Comparison of ENCODE assay signal across 12 cellular contexts in the genomic region with DNA sequence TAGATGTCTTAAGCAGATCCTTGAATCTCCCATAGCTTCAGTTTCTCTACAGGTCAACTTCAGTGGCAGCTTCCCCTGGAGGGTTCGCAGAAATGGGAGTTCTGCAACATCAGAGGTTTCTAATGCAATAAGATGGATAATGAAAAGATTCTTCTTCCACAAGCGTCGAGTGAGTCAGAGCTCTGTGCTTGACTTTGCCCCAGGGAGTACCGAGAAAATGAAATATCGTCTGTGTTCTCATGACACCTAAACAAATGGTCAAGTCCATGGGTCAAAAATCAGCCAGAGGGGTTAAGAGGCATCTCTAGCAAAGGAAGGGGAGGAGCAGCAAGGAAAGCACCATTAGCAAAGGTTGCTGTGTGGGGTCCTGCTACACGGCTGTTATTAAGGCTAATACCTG. TPM values are rescaled to one million over a fixed set of nuclear protein-coding genes. Genes with fewer than 3 reads are reported as not detected.
DNase-seq lines count a peak whose midpoint lies in the region; ATAC-seq, FAIRE-seq and TF ChIP-seq lines count a peak whose summit lies in the region.
"Had no signal": no experiment of that assay in that cellular context is flagged by ENCODE, and none has a peak within 500 bp of the region (broad histone marks: within the 10 kb centered on the region; RNA-seq: fewer than 3 reads in every experiment).

No MANE protein-coding gene starts in this region.

- H3K36me3 ChIP-seq in stomach, result no peaks in the 10 kb centered on the region
- H3K36me3 ChIP-seq: thyroid gland had no signal

- no peaks in the 10 kb centered on the region for H3K9me3 Mint-ChIP-seq in neural crest cell
- H3K9me3 Mint-ChIP-seq in activated naive CD4-positive, alpha-beta T cell treated with anti-CD3 and anti-CD28 coated beads, Interleukin-2, amount 50 U/mL, for 72 hours, result no peaks in the 10 kb centered on the region
- H3K9me3 Mint-ChIP-seq: WTC11 had no signal

- TF ChIP-seq CTCF in AG09319 (IDR thresholded peaks at IDR 0.05; ENCODE audit: low read depth, low read length) (no peak), neural crest cell (conservative IDR thresholded peaks at IDR 0.05) (no peak), stomach (IDR thresholded peaks at IDR 0.05) (no peak)

- FAIRE-seq in RCC 7860 (lab: Jason Lieb, UNC), result peak; percentile 61

- H3K4me3 Mint-ChIP-seq in neural crest cell, result peak overlapping the region; percentile 0
- H3K4me3 Mint-ChIP-seq: CD14-positive monocyte, WTC11 had no signal

- TF ChIP-seq EP300 in stomach (IDR thresholded peaks at IDR 0.05), result no peak

- peaks cover 52% of the 10 kb centered on the region for H3K4me1 Mint-ChIP-seq in neural crest cell

- H3K27ac ChIP-seq in stomach, result peak overlapping the region in 1 of 5 donors; percentile 21
- H3K27ac ChIP-seq: thyroid gland had no signal

- no peak for TF ChIP-seq POLR2A in stomach (IDR thresholded peaks at IDR 0.05)

- H3K27ac Mint-ChIP-seq in neural crest cell (ENCODE audit: unreplicated experiment), result no peak overlapping the region
- no peak overlapping the region for H3K27ac Mint-ChIP-seq in activated naive CD4-positive, alpha-beta T cell treated with anti-CD3 and anti-CD28 coated beads, Interleukin-2, amount 50 U/mL, for 72 hours
- H3K27ac Mint-ChIP-seq: CD14-positive monocyte, WTC11 had no signal

- no peaks in the 10 kb centered on the region for H3K36me3 Mint-ChIP-seq in neural crest cell (ENCODE audit: low read depth)
- peaks cover 0 to 5% of the 10 kb centered on the region in 2 donors for H3K36me3 Mint-ChIP-seq in activated naive CD4-positive, alpha-beta T cell treated with anti-CD3 and anti-CD28 coated beads, Interleukin-2, amount 50 U/mL, for 72 hours
- H3K36me3 Mint-ChIP-seq: WTC11 had no signal

- DNase-seq in AG09319 (ENCODE audit: extremely low read depth, low read depth), result peak; percentile 46
- DNase-seq in RCC 7860 (ENCODE audit: low spot score), result peak; percentile 59
- no peak for DNase-seq in neural crest cell (ENCODE audit: low read depth, low spot score)
- no peak for DNase-seq in NCI-H2081 treated with DMSO at 0.1 percent for 48 hours (lab: John Stamatoyannopoulos, UW)
- no peak for DNase-seq in stomach
- no peak for DNase-seq in activated naive CD4-positive, alpha-beta T cell treated with anti-CD3 and anti-CD28 coated beads, Interleukin-2, amount 50 U/mL, for 72 hours (ENCODE audit: low spot score in 2 of 2)
- DNase-seq in hypothalamus (lab: John Stamatoyannopoulos, UW), result no peak
- DNase-seq: thyroid gland had no signal

- H3K9me3 ChIP-seq in stomach, result no peaks in the 10 kb centered on the region
- H3K9me3 ChIP-seq: thyroid gland had no signal

- peaks cover 37% of the 10 kb centered on the region for H3K27me3 Mint-ChIP-seq in neural crest cell (ENCODE audit: low read depth)

- WGBS in stomach, 5 donors, result 51 to 67% (median 65%) methylated on average over 6 of the region's 6 CpGs

- peaks cover 0 to 52% (median 16%) of the 10 kb centered on the region in 3 donors for H3K27me3 ChIP-seq in stomach
- H3K27me3 ChIP-seq: thyroid gland had no signal

- peaks cover 0 to 35% (median 26%) of the 10 kb centered on the region in 4 donors for H3K4me1 ChIP-seq in stomach

- peak; percentile 19 for ATAC-seq in esophagus mucosa
- ATAC-seq in activated naive CD4-positive, alpha-beta T cell treated with anti-CD3 and anti-CD28 coated beads, Interleukin-2, amount 50 U/mL, for 72 hours, result no peak
- ATAC-seq: WTC11 had no signal

- intact Hi-C loops in stomach (cut with DNase I; ENCODE audit: low total_unique reads), result loop anchor here (10.0 kb wide), 1 partner anchor 398 kb away; no protein-coding TSS in a partner anchor

- H3K4me3 ChIP-seq in stomach, result no peak overlapping the region
- H3K4me3 ChIP-seq: coronary artery, thyroid gland had no signal

RNA-seq across cellular contexts. Expression of gene ADRA1B, which starts 3.2 kb away (rescaled TPM):
- not detected for total RNA-seq in esophagus mucosa
- 0.19 and 0.32 TPM in 2 replicates for total RNA-seq in neural crest cell
- total RNA-seq in stomach, result 1 to 10 TPM in 1 of 5 donors, under 1 TPM in 2, not detected in 2; 0.18 to 9.3 (median 0.45) TPM
- polyA plus RNA-seq in stomach, result under 1 TPM in 2 of 3 donors, not detected in 1; 0.18 to 0.25 TPM
- not detected for total RNA-seq in activated naive CD4-positive, alpha-beta T cell treated with anti-CD3 and anti-CD28 coated beads, Interleukin-2, amount 50 U/mL, for 72 hours
- polyA plus RNA-seq: CD14-positive monocyte had no signal

Comparison
In these comparisons a context has a peak if more than half of its experiments do, and no peak if none do; other contexts are left out.
1. DNase-seq: peak in AG09319 (single experiment) and RCC 7860 (single experiment); none in neural crest cell (single experiment), NCI-H2081 treated with DMSO at 0.1 percent for 48 hours (single experiment), stomach (single experiment), activated naive CD4-positive, alpha-beta T cell treated with anti-CD3 and anti-CD28 coated beads, Interleukin-2, amount 50 U/mL, for 72 hours (0 of 2) and hypothalamus (0 of 51).